8 cellular contexts compared by ENCODE assay signal in the genomic region with DNA sequence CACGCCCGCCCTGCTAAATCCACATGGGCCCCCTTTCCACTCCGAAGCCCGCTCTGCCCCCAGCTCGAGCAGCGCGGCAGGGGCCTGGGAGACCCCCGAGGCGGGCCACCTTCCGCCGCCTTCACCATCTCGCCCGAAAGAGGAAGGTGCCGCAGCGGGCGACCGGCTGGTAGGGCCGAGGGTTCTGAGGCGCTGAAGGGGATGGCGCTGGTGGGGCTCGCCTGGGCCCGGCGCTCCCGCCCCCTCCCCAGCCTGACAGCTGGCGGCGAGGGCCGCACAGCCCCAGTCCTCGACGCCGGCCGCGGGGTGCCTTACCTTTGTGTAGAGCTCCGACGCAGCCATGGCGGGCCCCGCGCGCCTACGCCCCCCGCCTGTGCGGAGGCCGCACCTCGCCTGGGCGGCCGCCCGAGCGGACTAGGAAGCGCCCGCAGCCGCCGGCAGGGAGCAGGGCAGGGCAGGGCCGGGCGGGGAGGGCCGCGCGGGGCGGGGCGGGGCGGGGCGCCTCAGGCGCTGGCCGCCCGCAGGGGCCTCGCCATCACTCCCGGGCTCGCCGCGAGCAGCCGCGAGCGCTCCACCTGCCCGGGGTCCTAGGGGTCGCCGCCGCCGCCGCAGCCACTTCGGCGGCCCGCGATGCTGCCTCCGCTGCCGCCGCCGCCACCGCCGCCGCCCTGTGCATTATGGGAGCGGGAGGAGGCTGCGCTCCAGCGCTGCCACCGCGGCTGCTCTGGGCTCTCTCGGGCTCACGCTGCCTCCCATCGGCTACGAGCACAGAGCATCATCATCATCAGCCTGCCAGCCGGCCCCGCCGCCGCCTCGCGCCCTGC. TPM values are rescaled to one million over a fixed set of nuclear protein-coding genes. Genes with fewer than 3 reads are reported as not detected.
DNase-seq lines count a peak whose midpoint lies in the region; ATAC-seq and TF ChIP-seq lines count a peak whose summit lies in the region.

Gene MYO5A (minus strand): TSS at position 416 of the 824 bp plus-strand sequence. CDS start 74 bp downstream, at position 342.

- DNase-seq in SJSA1 (ENCODE audit: low read depth in 1 of 2, low spot score in 2 of 2) (peak; percentile 63 to 72), germinal center (ENCODE audit: low spot score) (peak; percentile 87), omental fat pad (ENCODE audit: low spot score) (no peak)
- DNase-seq in activated naive CD4-positive, alpha-beta T cell (lab: John Stamatoyannopoulos, UW), result peak; percentile 28 to 68 (median 46)

- peaks cover 21% of the 10 kb centered on the region for H3K4me1 ChIP-seq in DOHH2 (ENCODE audit: control insufficient read depth, low read length)
- H3K4me1 ChIP-seq in HUES64 (ENCODE audit: insufficient read depth, low read length), result peaks cover 14% of the 10 kb centered on the region; the same call in 1 of the 2 replicates
- H3K4me1 ChIP-seq in SJSA1 (replicated peaks), result peaks cover 21% of the 10 kb centered on the region

- peaks cover 5% of the 10 kb centered on the region; the same call in 1 of the 2 replicates for H4K20me1 ChIP-seq in DOHH2 (ENCODE audit: control insufficient read depth, insufficient read depth, low read depth, low read length)

- ATAC-seq in GM21447 (IDR thresholded peaks at IDR 0.05; ENCODE audit: unreplicated experiment) (peak; percentile 80), omental fat pad (ENCODE audit: low FRiP score) (peak; percentile 95)

- H3K4me3 ChIP-seq in DOHH2 (ENCODE audit: low read length) (peak within 1 kb of the TSS; percentile 91), HUES64 (ENCODE audit: low read length) (peak within 1 kb of the TSS; percentile 63), SJSA1 (peak within 1 kb of the TSS; percentile 91)

- H3K9me3 ChIP-seq in DOHH2 (ENCODE audit: control insufficient read depth, insufficient read depth, low read length) (no peaks in the 10 kb centered on the region), HUES64 (ENCODE audit: insufficient read depth, low read depth, low read length) (no peaks in the 10 kb centered on the region), SJSA1 (replicated peaks) (no peaks in the 10 kb centered on the region)

- H3K27ac ChIP-seq in DOHH2 (ENCODE audit: low read depth, low read length), result peak within 1 kb of the TSS; percentile 16; the same call in 1 of the 2 replicates
- peak within 1 kb of the TSS; percentile 41; the same call in 1 of the 2 replicates for H3K27ac ChIP-seq in HUES64 (ENCODE audit: low read depth, low read length)
- peak within 1 kb of the TSS; percentile 24; the same call in 1 of the 2 replicates for H3K27ac ChIP-seq in SJSA1
- peak within 1 kb of the TSS; percentile 90 for H3K27ac ChIP-seq in temporal lobe (ENCODE audit: low read depth, low read length)

- TF ChIP-seq CTCF in DOHH2 (IDR thresholded peaks at IDR 0.05; ENCODE audit: low read depth, low read length, poor library complexity, severe bottlenecking) (peak; percentile 25), omental fat pad (IDR thresholded peaks at IDR 0.05) (no peak)

- no peaks in the 10 kb centered on the region for H3K36me3 ChIP-seq in DOHH2 (ENCODE audit: control insufficient read depth, low read length)
- no peaks in the 10 kb centered on the region for H3K36me3 ChIP-seq in HUES64 (ENCODE audit: insufficient read depth, low read length)
- H3K36me3 ChIP-seq in SJSA1, result peaks cover 4% of the 10 kb centered on the region; the same call in 1 of the 2 replicates

- H3K79me2 ChIP-seq in DOHH2 (ENCODE audit: control insufficient read depth, low read length), result peaks cover 41% of the 10 kb centered on the region

- H3K27me3 ChIP-seq in DOHH2 (ENCODE audit: control insufficient read depth, low read length) (peaks cover 8% of the 10 kb centered on the region), HUES64 (ENCODE audit: insufficient read depth, low read length) (peaks cover 50% of the 10 kb centered on the region), SJSA1 (replicated peaks) (no peaks in the 10 kb centered on the region)

- WGBS in HUES64, result under 1% methylated on average over 103 of the region's 103 CpGs

- H3F3A ChIP-seq in DOHH2 (ENCODE audit: control insufficient read depth, insufficient read depth), result peaks cover 5% of the 10 kb centered on the region; the same call in 1 of the 2 replicates

- H3K9me2 ChIP-seq in DOHH2 (replicated peaks; ENCODE audit: control insufficient read depth, low read length), result no peaks in the 10 kb centered on the region

- peak within 1 kb of the TSS; percentile 76 for H3K9ac ChIP-seq in HUES64 (ENCODE audit: low read depth, low read length)

- peak within 1 kb of the TSS; percentile 91 for H3K4me2 ChIP-seq in DOHH2 (ENCODE audit: low read length)

RNA-seq across cellular contexts. Expression of gene MYO5A, which starts in this region (rescaled TPM):
- polyA plus RNA-seq in HUES64 (2013, experiment 1 of 2), result 9.6 TPM
- polyA plus RNA-seq in HUES64 (2013, experiment 2 of 2), result 7.7 TPM
- 23.2 and 36.3 TPM in 2 replicates for total RNA-seq in SJSA1 (2014; rRNA removed; shearing (Covaris generic))
- total RNA-seq in omental fat pad (10 to 100 TPM; 45.5 to 81.6 (median 65.5) TPM), temporal lobe (126 TPM)

Comparison
In these comparisons a context has a peak if more than half of its experiments do, and no peak if none do; other contexts are left out.
1. H3K27ac ChIP-seq: peak in every context shown above with its lines; median percentile 90 in temporal lobe; 41 in HUES64; 24 in SJSA1; 16 in DOHH2.